1 cellular context compared by ENCODE assay signal in genomic region chr9:137188490-137189296, GRCh38.
TF ChIP-seq lines count a peak whose summit lies in the region.

Gene ANAPC2 (minus strand): TSS chr9:137188560. CDS start chr9:137188532, 28 bp downstream.
Gene SSNA1 (plus strand): TSS chr9:137188676. CDS start chr9:137188727, 51 bp downstream.

TF ChIP-seq in K562, 482 proteins besides CTCF, POLR2A, EP300 and RAD21 (continued from another document and continues in another):
- TF ChIP-seq ZNF407 (IDR thresholded peaks at IDR 0.05; ENCODE audit: low read depth) (no peak), ZNF449 (CRISPR knock-in tag; IDR thresholded peaks at IDR 0.05) (no peak), CCNT2 (IDR thresholded peaks at IDR 0.05; ENCODE audit: borderline replicate concordance, extremely low read depth, insufficient read length, low read depth, low read length) (peak; percentile 93), CBX1 (IDR thresholded peaks at IDR 0.05; ENCODE audit: low read depth) (0 out of 2 replicates have a peak, but pooled peaks have one; percentile 23), NFATC3 (IDR thresholded peaks at IDR 0.05) (no peak), NR3C1 (CRISPR knock-in tag; IDR thresholded peaks at IDR 0.05) (0 out of 2 replicates have a peak, but pooled peaks have one; percentile 20), ZNF274 (IDR thresholded peaks at IDR 0.05; ENCODE audit: borderline replicate concordance, low read depth, low read length) (no peak), NFRKB (IDR thresholded peaks at IDR 0.05; ENCODE audit: low read depth) (no peak), MTA3 (IDR thresholded peaks at IDR 0.05; ENCODE audit: borderline replicate concordance) (peak; percentile 79), TEAD2 (tag; IDR thresholded peaks at IDR 0.05) (no peak), ELF2 (CRISPR knock-in tag; IDR thresholded peaks at IDR 0.05) (peak; percentile 88), SIN3B (IDR thresholded peaks at IDR 0.05; ENCODE audit: low read depth) (peak; percentile 100), PRDM10 (IDR thresholded peaks at IDR 0.05; ENCODE audit: partially characterized antibody) (peak; percentile 49), TEAD1 (CRISPR knock-in tag; IDR thresholded peaks at IDR 0.05) (peak in 1 of 2 experiments; percentile 67; a peak in 1 of 4 replicates), POLR2G (IDR thresholded peaks at IDR 0.05; ENCODE audit: low read depth, low read length) (peak; percentile 97), MXI1 (IDR thresholded peaks at IDR 0.05; ENCODE audit: low read depth, low read length) (peak; percentile 52; the same call in 1 of the 2 replicates), E2F3 (CRISPR knock-in tag; IDR thresholded peaks at IDR 0.05) (no peak), HDAC2 (IDR thresholded peaks at IDR 0.05) (peak; percentile 74; the same call in 1 of the 2 replicates), ZNF324 (CRISPR knock-in tag; IDR thresholded peaks at IDR 0.05) (no peak), BRD4 (IDR thresholded peaks at IDR 0.05) (no peak; the same call in 1 of the 2 replicates), NONO (IDR thresholded peaks at IDR 0.05; ENCODE audit: low read depth in 2 of 2, low read length in 1 of 2) (peak in 1 of 2 experiments; percentile 86), RUNX1 (IDR thresholded peaks at IDR 0.05; ENCODE audit: low read depth) (0 out of 2 replicates have a peak, but pooled peaks have one; percentile 14), SP1 (CRISPR knock-in tag; IDR thresholded peaks at IDR 0.05) (peak; percentile 94), POLR2AphosphoS5 (IDR thresholded peaks at IDR 0.05; ENCODE audit: control insufficient read depth, insufficient read depth, low read depth, low read length) (peak; percentile 83)
- TF ChIP-seq, protein P1, sequence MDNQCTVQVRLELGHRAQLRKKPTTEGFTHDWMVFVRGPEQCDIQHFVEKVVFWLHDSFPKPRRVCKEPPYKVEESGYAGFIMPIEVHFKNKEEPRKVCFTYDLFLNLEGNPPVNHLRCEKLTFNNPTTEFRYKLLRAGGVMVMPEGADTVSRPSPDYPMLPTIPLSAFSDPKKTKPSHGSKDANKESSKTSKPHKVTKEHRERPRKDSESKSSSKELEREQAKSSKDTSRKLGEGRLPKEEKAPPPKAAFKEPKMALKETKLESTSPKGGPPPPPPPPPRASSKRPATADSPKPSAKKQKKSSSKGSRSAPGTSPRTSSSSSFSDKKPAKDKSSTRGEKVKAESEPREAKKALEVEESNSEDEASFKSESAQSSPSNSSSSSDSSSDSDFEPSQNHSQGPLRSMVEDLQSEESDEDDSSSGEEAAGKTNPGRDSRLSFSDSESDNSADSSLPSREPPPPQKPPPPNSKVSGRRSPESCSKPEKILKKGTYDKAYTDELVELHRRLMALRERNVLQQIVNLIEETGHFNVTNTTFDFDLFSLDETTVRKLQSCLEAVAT (IDR thresholded peaks at IDR 0.05), result peak; percentile 49 to 99; a peak in 2 of 4 replicates
- TF ChIP-seq, protein P2, sequence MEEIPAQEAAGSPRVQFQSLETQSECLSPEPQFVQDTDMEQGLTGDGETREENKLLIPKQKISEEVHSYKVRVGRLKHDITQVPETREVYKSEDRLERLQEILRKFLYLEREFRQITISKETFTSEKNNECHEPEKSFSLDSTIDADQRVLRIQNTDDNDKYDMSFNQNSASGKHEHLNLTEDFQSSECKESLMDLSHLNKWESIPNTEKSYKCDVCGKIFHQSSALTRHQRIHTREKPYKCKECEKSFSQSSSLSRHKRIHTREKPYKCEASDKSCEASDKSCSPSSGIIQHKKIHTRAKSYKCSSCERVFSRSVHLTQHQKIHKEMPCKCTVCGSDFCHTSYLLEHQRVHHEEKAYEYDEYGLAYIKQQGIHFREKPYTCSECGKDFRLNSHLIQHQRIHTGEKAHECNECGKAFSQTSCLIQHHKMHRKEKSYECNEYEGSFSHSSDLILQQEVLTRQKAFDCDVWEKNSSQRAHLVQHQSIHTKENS (CRISPR knock-in tag; IDR thresholded peaks at IDR 0.05), result no peak
- TF ChIP-seq, protein P3, sequence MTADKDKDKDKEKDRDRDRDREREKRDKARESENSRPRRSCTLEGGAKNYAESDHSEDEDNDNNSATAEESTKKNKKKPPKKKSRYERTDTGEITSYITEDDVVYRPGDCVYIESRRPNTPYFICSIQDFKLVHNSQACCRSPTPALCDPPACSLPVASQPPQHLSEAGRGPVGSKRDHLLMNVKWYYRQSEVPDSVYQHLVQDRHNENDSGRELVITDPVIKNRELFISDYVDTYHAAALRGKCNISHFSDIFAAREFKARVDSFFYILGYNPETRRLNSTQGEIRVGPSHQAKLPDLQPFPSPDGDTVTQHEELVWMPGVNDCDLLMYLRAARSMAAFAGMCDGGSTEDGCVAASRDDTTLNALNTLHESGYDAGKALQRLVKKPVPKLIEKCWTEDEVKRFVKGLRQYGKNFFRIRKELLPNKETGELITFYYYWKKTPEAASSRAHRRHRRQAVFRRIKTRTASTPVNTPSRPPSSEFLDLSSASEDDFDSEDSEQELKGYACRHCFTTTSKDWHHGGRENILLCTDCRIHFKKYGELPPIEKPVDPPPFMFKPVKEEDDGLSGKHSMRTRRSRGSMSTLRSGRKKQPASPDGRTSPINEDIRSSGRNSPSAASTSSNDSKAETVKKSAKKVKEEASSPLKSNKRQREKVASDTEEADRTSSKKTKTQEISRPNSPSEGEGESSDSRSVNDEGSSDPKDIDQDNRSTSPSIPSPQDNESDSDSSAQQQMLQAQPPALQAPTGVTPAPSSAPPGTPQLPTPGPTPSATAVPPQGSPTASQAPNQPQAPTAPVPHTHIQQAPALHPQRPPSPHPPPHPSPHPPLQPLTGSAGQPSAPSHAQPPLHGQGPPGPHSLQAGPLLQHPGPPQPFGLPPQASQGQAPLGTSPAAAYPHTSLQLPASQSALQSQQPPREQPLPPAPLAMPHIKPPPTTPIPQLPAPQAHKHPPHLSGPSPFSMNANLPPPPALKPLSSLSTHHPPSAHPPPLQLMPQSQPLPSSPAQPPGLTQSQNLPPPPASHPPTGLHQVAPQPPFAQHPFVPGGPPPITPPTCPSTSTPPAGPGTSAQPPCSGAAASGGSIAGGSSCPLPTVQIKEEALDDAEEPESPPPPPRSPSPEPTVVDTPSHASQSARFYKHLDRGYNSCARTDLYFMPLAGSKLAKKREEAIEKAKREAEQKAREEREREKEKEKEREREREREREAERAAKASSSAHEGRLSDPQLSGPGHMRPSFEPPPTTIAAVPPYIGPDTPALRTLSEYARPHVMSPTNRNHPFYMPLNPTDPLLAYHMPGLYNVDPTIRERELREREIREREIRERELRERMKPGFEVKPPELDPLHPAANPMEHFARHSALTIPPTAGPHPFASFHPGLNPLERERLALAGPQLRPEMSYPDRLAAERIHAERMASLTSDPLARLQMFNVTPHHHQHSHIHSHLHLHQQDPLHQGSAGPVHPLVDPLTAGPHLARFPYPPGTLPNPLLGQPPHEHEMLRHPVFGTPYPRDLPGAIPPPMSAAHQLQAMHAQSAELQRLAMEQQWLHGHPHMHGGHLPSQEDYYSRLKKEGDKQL (CRISPR knock-in tag; IDR thresholded peaks at IDR 0.05; ENCODE audit: borderline replicate concordance), result no peak
- TF ChIP-seq, protein P4, sequence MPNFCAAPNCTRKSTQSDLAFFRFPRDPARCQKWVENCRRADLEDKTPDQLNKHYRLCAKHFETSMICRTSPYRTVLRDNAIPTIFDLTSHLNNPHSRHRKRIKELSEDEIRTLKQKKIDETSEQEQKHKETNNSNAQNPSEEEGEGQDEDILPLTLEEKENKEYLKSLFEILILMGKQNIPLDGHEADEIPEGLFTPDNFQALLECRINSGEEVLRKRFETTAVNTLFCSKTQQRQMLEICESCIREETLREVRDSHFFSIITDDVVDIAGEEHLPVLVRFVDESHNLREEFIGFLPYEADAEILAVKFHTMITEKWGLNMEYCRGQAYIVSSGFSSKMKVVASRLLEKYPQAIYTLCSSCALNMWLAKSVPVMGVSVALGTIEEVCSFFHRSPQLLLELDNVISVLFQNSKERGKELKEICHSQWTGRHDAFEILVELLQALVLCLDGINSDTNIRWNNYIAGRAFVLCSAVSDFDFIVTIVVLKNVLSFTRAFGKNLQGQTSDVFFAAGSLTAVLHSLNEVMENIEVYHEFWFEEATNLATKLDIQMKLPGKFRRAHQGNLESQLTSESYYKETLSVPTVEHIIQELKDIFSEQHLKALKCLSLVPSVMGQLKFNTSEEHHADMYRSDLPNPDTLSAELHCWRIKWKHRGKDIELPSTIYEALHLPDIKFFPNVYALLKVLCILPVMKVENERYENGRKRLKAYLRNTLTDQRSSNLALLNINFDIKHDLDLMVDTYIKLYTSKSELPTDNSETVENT (CRISPR knock-in tag; IDR thresholded peaks at IDR 0.05), result peak; percentile 17; the same call in 1 of the 2 replicates
